Comparison of ENCODE assay signal across 21 cellular contexts in the genomic region with DNA sequence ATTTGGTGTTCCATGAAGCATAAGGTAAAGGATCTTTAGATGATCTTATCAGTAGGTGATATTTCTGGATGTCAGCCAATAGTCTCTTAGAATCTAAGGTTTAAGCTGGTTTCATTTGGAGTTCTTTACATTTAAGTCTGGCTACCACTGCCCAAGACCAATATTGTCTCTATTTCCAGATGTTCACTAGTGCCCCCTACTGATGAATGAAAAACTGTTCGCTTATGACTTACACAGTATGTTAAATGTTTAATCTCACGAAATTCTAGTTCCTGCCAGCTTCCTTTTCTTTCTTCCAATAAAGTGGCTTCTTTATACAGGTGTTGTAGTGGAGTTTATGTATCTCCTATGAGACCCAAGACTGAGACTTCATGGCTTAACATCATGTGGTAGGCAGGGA. TPM values are rescaled to one million over a fixed set of nuclear protein-coding genes. Genes with fewer than 3 reads are reported as not detected.
DNase-seq lines count a peak whose midpoint lies in the region; ATAC-seq and TF ChIP-seq lines count a peak whose summit lies in the region.
"Had no signal": no experiment of that assay in that cellular context is flagged by ENCODE, and none has a peak within 500 bp of the region (broad histone marks: within the 10 kb centered on the region; RNA-seq: fewer than 3 reads in every experiment).

No MANE protein-coding gene starts in this region.

- H3K79me2 ChIP-seq in OCI-LY3 (ENCODE audit: low read length), result no peaks in the 10 kb centered on the region

- CTCF ChIA-PET in RWPE1 (lab: Yijun Ruan, JAX), result no interaction called here

- H3K36me3 ChIP-seq in H7 (replicated peaks; ENCODE audit: control insufficient read depth, insufficient read depth, low read length), result no peaks in the 10 kb centered on the region
- H3K36me3 ChIP-seq in OCI-LY3 (replicated peaks; ENCODE audit: low read depth, low read length), result no peaks in the 10 kb centered on the region
- no peaks in the 10 kb centered on the region for H3K36me3 ChIP-seq in uterus
- H3K36me3 ChIP-seq: BLaER1, gastrocnemius medialis, suprapubic skin had no signal

- ATAC-seq in foreskin keratinocyte, result no peak
- ATAC-seq in HG03196 (IDR thresholded peaks at IDR 0.05; ENCODE audit: unreplicated experiment), result no peak
- no peak for ATAC-seq in HG03095 (IDR thresholded peaks at IDR 0.05; ENCODE audit: unreplicated experiment)
- ATAC-seq: gastrocnemius medialis, K562, left colon, T-cell had no signal

- TF ChIP-seq POLR2A in uterus (IDR thresholded peaks at IDR 0.05), result no peak

- H3K9me3 Mint-ChIP-seq in CD14-positive monocyte, result peaks cover 16 to 29% (median 25%) of the 10 kb centered on the region in 7 donors

- H4K20me1 ChIP-seq in OCI-LY3 (ENCODE audit: insufficient read depth, low read length), result no peaks in the 10 kb centered on the region
- H4K20me1 ChIP-seq: BLaER1 had no signal

- H3K9me3 ChIP-seq in OCI-LY3 (ENCODE audit: insufficient read depth, low read length) (no peaks in the 10 kb centered on the region), uterus (peaks cover 0 to 4% of the 10 kb centered on the region in 2 donors)
- H3K9me3 ChIP-seq: gastrocnemius medialis, suprapubic skin had no signal

- peak; percentile 11 for TF ChIP-seq CTCF in CD14-positive monocyte (IDR thresholded peaks at IDR 0.05)
- peak; percentile 52 for TF ChIP-seq CTCF in OCI-LY3 (IDR thresholded peaks at IDR 0.05; ENCODE audit: low read depth, low read length)
- TF ChIP-seq CTCF in foreskin keratinocyte (conservative IDR thresholded peaks at IDR 0.05), result peak; percentile 31
- no peak for TF ChIP-seq CTCF in uterus (IDR thresholded peaks at IDR 0.05)
- TF ChIP-seq CTCF in RWPE1 (conservative IDR thresholded peaks at IDR 0.05; ENCODE audit: low read depth), result no peak

- no peaks in the 10 kb centered on the region; the same call in 1 of the 2 replicates for H3K27me3 ChIP-seq in H7 (ENCODE audit: control insufficient read depth, insufficient read depth, low read length)
- H3K27me3 ChIP-seq in OCI-LY3 (ENCODE audit: low read depth, low read length), result no peaks in the 10 kb centered on the region
- H3K27me3 ChIP-seq in foreskin keratinocyte, result no peaks in the 10 kb centered on the region
- H3K27me3 ChIP-seq in uterus, result no peaks in the 10 kb centered on the region
- H3K27me3 ChIP-seq: BLaER1, gastrocnemius medialis, suprapubic skin had no signal

- intact Hi-C loops in CD14-positive monocyte (cut with micrococcal nuclease) (no loop called here), uterus (cut with DNase I; ENCODE audit: low total_unique reads) (no loop called here)

- no peaks in the 10 kb centered on the region for H3K27me3 Mint-ChIP-seq in CD14-positive monocyte (ENCODE audit: low read depth in 3 of 3)

- POLR2A ChIA-PET in RWPE1 (lab: Yijun Ruan, JAX; ENCODE audit: low non-redundant PET), result no interaction called here

- H3K36me3 Mint-ChIP-seq in CD14-positive monocyte, result no peaks in the 10 kb centered on the region

- no peak overlapping the region for H3K4me3 Mint-ChIP-seq in CD14-positive monocyte
- H3K4me3 Mint-ChIP-seq: T-cell had no signal

- H3K27ac ChIP-seq in OCI-LY3 (ENCODE audit: low read length) (no peak overlapping the region), foreskin keratinocyte (no peak overlapping the region), uterus (no peak overlapping the region), RWPE1 (no peak overlapping the region)
- H3K27ac ChIP-seq: BLaER1, gastrocnemius medialis, suprapubic skin had no signal

- no peak overlapping the region for H2AFZ ChIP-seq in OCI-LY3 (ENCODE audit: low read depth, low read length)

- H3K4me1 ChIP-seq in OCI-LY3 (ENCODE audit: low read length), result peaks cover 6% of the 10 kb centered on the region; the same call in 1 of the 2 replicates
- H3K4me1 ChIP-seq in foreskin keratinocyte, result no peaks in the 10 kb centered on the region
- H3K4me1 ChIP-seq in uterus, result no peaks in the 10 kb centered on the region
- H3K4me1 ChIP-seq: BLaER1, gastrocnemius medialis, suprapubic skin had no signal

- H3K27ac Mint-ChIP-seq in CD14-positive monocyte, result no peak overlapping the region
- H3K27ac Mint-ChIP-seq: T-cell had no signal

- no peaks in the 10 kb centered on the region for H3K4me1 Mint-ChIP-seq in CD14-positive monocyte
- H3K4me1 Mint-ChIP-seq: T-cell had no signal

- no peak overlapping the region for H3K9ac ChIP-seq in OCI-LY3 (ENCODE audit: low read length)
- H3K9ac ChIP-seq: BLaER1 had no signal

- no peak overlapping the region for H3K4me3 ChIP-seq in H7 (ENCODE audit: insufficient read depth, low read depth, low read length)
- no peak overlapping the region for H3K4me3 ChIP-seq in OCI-LY3 (ENCODE audit: low read length)
- no peak overlapping the region for H3K4me3 ChIP-seq in uterus
- H3K4me3 ChIP-seq: BLaER1, gastrocnemius medialis, K562, suprapubic skin had no signal

- DNase-seq in CD14-positive monocyte (ENCODE audit: low spot score) (no peak), H7 (peak; percentile 7), foreskin keratinocyte (no peak), uterus (no peak), RWPE1 (ENCODE audit: low spot score) (no peak)
- DNase-seq: activated CD4-positive, alpha-beta T cell treated with anti-CD3 and anti-CD28 coated beads, Interleukin-2, amount 50 U/mL, for 4 hours; activated naive CD4-positive, alpha-beta T cell treated with anti-CD3 and anti-CD28 coated beads, Interleukin-2, amount 50 U/mL, for 16 hours; activated T-cell treated with anti-CD3 and anti-CD28 coated beads, Interleukin-2, amount 50 U/mL, for 1 hour; cortex of kidney; gastrocnemius medialis; left colon; NCI-H1417 treated with DMSO at 0.1 percent for 48 hours; NCI-H2171 treated with DMSO at 0.1 percent for 48 hours; NCI-H774; T-cell had no signal

- H3K4me2 ChIP-seq in OCI-LY3 (ENCODE audit: low read length), result no peak overlapping the region
- H3K4me2 ChIP-seq: BLaER1 had no signal

RNA-seq across cellular contexts. Expression of a gene that starts 31.8 kb away (rescaled TPM):
- polyA plus RNA-seq in CD14-positive monocyte, result 10 to 100 TPM; 45.6 to 61.8 TPM
- total RNA-seq in H7 (2014; rRNA removed; shearing (Covaris generic)), result 46.3 and 73.3 TPM in 2 replicates
- 29.8 and 34.8 TPM in 2 replicates for total RNA-seq in foreskin keratinocyte
- 6.9 and 9.4 TPM in 2 replicates for polyA plus RNA-seq in foreskin keratinocyte
- total RNA-seq in uterus, result 10 to 100 TPM in 3 of 4 donors, 1 to 10 TPM in 1; 8.7 to 73.7 (median 25.8) TPM

Comparison
In these comparisons a context has a peak if more than half of its experiments do, and no peak if none do; other contexts are left out.
1. CTCF ChIP-seq: peak in CD14-positive monocyte (single experiment), OCI-LY3 (single experiment) and foreskin keratinocyte (single experiment); none in uterus (0 of 4) and RWPE1 (single experiment).